1 cellular context compared by ENCODE assay signal in the genomic region with DNA sequence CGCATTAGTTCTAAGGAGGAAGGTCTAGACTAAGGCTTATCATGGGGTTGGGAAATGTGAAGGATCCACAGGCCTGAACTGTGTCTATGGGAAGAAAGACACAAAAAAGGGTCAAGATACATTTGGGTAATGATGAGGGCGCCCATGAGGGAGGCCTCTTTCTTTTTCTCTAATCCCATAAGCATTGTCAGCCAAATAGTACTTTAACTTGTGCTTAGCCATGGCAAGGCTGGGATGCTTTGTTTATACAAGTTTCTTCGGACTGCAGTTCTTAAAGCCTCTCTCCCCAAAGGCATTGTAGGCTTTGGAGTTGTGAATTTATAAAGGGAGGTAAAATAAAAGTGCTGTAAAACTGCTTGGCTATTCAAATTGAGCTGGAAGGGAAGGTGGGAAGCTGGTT.
TF ChIP-seq lines count a peak whose summit lies in the region.

No MANE protein-coding gene starts in this region.

TF ChIP-seq in GM23338, 12 proteins besides CTCF, POLR2A, EP300 and RAD21:
- TF ChIP-seq STAT1 (IDR thresholded peaks at IDR 0.05; ENCODE audit: unreplicated experiment) (no peak), JUNB (IDR thresholded peaks at IDR 0.05; ENCODE audit: unreplicated experiment) (no peak), NANOG (IDR thresholded peaks at IDR 0.05; ENCODE audit: borderline replicate concordance) (no peak), ZNF114 (CRISPR knock-in tag; IDR thresholded peaks at IDR 0.05) (no peak), ZNF331 (CRISPR knock-in tag; IDR thresholded peaks at IDR 0.05; ENCODE audit: low read depth) (no peak), CREB1 (CRISPR knock-in tag; IDR thresholded peaks at IDR 0.05; ENCODE audit: low read depth) (no peak), EZH2 (IDR thresholded peaks at IDR 0.05; ENCODE audit: low read depth, unreplicated experiment) (no peak), POLR2AphosphoS5 (IDR thresholded peaks at IDR 0.05; ENCODE audit: low read depth) (no peak), ETS1 (IDR thresholded peaks at IDR 0.05) (no peak), EZH2phosphoT487 (IDR thresholded peaks at IDR 0.05; ENCODE audit: unreplicated experiment) (no peak)
- TF ChIP-seq, protein P1, sequence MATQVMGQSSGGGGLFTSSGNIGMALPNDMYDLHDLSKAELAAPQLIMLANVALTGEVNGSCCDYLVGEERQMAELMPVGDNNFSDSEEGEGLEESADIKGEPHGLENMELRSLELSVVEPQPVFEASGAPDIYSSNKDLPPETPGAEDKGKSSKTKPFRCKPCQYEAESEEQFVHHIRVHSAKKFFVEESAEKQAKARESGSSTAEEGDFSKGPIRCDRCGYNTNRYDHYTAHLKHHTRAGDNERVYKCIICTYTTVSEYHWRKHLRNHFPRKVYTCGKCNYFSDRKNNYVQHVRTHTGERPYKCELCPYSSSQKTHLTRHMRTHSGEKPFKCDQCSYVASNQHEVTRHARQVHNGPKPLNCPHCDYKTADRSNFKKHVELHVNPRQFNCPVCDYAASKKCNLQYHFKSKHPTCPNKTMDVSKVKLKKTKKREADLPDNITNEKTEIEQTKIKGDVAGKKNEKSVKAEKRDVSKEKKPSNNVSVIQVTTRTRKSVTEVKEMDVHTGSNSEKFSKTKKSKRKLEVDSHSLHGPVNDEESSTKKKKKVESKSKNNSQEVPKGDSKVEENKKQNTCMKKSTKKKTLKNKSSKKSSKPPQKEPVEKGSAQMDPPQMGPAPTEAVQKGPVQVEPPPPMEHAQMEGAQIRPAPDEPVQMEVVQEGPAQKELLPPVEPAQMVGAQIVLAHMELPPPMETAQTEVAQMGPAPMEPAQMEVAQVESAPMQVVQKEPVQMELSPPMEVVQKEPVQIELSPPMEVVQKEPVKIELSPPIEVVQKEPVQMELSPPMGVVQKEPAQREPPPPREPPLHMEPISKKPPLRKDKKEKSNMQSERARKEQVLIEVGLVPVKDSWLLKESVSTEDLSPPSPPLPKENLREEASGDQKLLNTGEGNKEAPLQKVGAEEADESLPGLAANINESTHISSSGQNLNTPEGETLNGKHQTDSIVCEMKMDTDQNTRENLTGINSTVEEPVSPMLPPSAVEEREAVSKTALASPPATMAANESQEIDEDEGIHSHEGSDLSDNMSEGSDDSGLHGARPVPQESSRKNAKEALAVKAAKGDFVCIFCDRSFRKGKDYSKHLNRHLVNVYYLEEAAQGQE (IDR thresholded peaks at IDR 0.05; ENCODE audit: unreplicated experiment): no peak
- TF ChIP-seq, protein P2, sequence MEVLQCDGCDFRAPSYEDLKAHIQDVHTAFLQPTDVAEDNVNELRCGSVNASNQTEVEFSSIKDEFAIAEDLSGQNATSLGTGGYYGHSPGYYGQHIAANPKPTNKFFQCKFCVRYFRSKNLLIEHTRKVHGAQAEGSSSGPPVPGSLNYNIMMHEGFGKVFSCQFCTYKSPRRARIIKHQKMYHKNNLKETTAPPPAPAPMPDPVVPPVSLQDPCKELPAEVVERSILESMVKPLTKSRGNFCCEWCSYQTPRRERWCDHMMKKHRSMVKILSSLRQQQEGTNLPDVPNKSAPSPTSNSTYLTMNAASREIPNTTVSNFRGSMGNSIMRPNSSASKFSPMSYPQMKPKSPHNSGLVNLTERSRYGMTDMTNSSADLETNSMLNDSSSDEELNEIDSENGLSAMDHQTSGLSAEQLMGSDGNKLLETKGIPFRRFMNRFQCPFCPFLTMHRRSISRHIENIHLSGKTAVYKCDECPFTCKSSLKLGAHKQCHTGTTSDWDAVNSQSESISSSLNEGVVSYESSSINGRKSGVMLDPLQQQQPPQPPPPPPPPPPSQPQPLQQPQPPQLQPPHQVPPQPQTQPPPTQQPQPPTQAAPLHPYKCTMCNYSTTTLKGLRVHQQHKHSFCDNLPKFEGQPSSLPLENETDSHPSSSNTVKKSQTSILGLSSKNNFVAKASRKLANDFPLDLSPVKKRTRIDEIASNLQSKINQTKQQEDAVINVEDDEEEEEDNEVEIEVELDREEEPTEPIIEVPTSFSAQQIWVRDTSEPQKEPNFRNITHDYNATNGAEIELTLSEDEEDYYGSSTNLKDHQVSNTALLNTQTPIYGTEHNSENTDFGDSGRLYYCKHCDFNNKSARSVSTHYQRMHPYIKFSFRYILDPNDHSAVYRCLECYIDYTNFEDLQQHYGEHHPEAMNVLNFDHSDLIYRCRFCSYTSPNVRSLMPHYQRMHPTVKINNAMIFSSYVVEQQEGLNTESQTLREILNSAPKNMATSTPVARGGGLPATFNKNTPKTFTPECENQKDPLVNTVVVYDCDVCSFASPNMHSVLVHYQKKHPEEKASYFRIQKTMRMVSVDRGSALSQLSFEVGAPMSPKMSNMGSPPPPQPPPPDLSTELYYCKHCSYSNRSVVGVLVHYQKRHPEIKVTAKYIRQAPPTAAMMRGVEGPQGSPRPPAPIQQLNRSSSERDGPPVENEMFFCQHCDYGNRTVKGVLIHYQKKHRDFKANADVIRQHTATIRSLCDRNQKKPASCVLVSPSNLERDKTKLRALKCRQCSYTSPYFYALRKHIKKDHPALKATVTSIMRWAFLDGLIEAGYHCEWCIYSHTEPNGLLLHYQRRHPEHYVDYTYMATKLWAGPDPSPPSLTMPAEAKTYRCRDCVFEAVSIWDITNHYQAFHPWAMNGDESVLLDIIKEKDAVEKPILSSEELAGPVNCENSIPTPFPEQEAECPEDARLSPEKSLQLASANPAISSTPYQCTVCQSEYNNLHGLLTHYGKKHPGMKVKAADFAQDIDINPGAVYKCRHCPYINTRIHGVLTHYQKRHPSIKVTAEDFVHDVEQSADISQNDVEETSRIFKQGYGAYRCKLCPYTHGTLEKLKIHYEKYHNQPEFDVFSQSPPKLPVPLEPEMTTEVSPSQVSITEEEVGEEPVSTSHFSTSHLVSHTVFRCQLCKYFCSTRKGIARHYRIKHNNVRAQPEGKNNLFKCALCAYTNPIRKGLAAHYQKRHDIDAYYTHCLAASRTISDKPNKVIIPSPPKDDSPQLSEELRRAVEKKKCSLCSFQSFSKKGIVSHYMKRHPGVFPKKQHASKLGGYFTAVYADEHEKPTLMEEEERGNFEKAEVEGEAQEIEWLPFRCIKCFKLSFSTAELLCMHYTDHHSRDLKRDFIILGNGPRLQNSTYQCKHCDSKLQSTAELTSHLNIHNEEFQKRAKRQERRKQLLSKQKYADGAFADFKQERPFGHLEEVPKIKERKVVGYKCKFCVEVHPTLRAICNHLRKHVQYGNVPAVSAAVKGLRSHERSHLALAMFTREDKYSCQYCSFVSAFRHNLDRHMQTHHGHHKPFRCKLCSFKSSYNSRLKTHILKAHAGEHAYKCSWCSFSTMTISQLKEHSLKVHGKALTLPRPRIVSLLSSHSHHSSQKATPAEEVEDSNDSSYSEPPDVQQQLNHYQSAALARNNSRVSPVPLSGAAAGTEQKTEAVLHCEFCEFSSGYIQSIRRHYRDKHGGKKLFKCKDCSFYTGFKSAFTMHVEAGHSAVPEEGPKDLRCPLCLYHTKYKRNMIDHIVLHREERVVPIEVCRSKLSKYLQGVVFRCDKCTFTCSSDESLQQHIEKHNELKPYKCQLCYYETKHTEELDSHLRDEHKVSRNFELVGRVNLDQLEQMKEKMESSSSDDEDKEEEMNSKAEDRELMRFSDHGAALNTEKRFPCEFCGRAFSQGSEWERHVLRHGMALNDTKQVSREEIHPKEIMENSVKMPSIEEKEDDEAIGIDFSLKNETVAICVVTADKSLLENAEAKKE (CRISPR knock-in tag; IDR thresholded peaks at IDR 0.05): no peak
